ENCODE assay signal across 8 cellular contexts in genomic region chr19:58376724-58377123, GRCh38. TPM values are rescaled to one million over a fixed set of nuclear protein-coding genes. Genes with fewer than 3 reads are reported as not detected.
"Had no signal": no experiment of that assay in that cellular context is flagged by ENCODE, and none has a peak within 500 bp of the region (broad histone marks: within the 10 kb centered on the region; RNA-seq: fewer than 3 reads in every experiment).

No MANE protein-coding gene starts in this region.

RNA-seq across cellular contexts. Expression of gene RNF225, which starts 18.7 kb away (rescaled TPM):
- total RNA-seq: activated B cell treated with CpG ODN at 0.5 μM for 24 hours, chondrocyte, dermis blood vessel endothelial cell, fibroblast of lung, gastrocnemius medialis, heart left ventricle had no signal
- polyA plus RNA-seq: adipose tissue, fibroblast of lung, foreskin keratinocyte, heart left ventricle had no signal
